ENCODE assay signal across 8 cellular contexts in the genomic region with DNA sequence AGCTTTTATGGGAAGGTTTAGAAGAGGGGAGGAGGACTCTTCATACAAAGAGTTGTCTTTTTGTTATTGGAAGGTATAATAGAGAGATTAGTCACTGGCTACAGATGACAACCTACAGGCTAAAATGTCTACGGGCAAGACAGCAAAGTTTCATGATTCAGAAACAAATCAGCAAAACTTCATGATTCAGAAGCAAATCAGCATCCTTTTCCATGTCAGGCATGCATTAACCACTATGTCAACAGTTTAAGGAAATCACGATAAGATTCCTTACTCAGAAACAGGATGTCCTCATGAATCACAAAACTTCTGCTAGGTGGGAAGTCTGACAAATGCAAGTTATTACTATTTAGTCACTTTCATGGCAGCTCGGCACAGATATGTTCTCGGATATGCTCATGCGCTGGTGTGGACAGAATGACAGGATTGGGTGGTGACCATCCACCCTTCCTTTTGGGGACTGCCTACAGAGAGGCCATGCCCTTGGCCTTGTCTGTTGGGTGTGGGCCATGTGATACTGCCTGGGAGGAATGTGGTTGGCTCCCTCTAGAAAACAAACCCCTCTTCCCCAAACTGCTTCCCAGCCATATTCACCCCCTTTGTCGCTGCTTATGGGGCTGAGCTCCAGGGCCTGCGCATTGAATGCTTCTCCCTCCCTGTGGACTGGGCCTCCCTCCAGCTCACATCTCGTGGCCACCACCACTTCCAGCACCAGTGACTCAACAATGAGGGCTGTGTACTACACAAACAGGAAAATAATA. TPM values are rescaled to one million over a fixed set of nuclear protein-coding genes. Genes with fewer than 3 reads are reported as not detected.
DNase-seq lines count a peak whose midpoint lies in the region; ATAC-seq and TF ChIP-seq lines count a peak whose summit lies in the region.

No MANE protein-coding gene starts in this region.

- no peak for TF ChIP-seq CTCF in mesothelial cell of epicardium (IDR thresholded peaks at IDR 0.05; ENCODE audit: unreplicated experiment)

- H3K27ac ChIP-seq in duodenal mucosa (ENCODE audit: low read depth, low read length) (peak overlapping the region; percentile 15), aorta (ENCODE audit: low read depth in 1 of 2, low read length in 2 of 2) (peak overlapping the region; percentile 9 to 28)

- H3K36me3 Mint-ChIP-seq in mesothelial cell of epicardium: no peaks in the 10 kb centered on the region

- no peak overlapping the region for H3K4me3 Mint-ChIP-seq in mesothelial cell of epicardium

- peaks cover 8 to 29% of the 10 kb centered on the region in 2 donors for H3K4me1 ChIP-seq in duodenal mucosa (ENCODE audit: control insufficient read depth in 1 of 2, insufficient read depth in 2 of 2, low read length in 2 of 2)
- H3K4me1 ChIP-seq in aorta (ENCODE audit: control insufficient read depth in 1 of 2, insufficient read depth in 2 of 2, low read length in 2 of 2): peaks cover 0 to 3% of the 10 kb centered on the region in 2 donors

- peaks cover 32% of the 10 kb centered on the region for H3K4me1 Mint-ChIP-seq in mesothelial cell of epicardium

- peaks cover 3 to 5% of the 10 kb centered on the region in 2 donors for H3K9me3 ChIP-seq in duodenal mucosa (ENCODE audit: control insufficient read depth in 1 of 2, low read length in 2 of 2)
- H3K9me3 ChIP-seq in aorta (ENCODE audit: control insufficient read depth, low read length): no peaks in the 10 kb centered on the region

- peak; percentile 39 for DNase-seq in stimulated activated CD4-positive, alpha-beta T cell treated with anti-CD3 and anti-CD28 coated beads, Interleukin-1b, Interleukin-23, amount 100 ng/mL, for 48 hours
- DNase-seq in stimulated activated CD4-positive, alpha-beta T cell treated with anti-CD3 and anti-CD28 coated beads, Interleukin-4, amount 100 ng/mL, for 24 hours: no peak
- no peak for DNase-seq in mesothelial cell of epicardium (ENCODE audit: low spot score in 2 of 2, unreplicated experiment in 2 of 2)
- DNase-seq in aorta: peak; percentile 81 to 89
- no peak for DNase-seq in NCI-H2081 (lab: John Stamatoyannopoulos, UW)
- no peak for DNase-seq in DMS153 treated with DMSO at 0.1 percent for 48 hours (lab: John Stamatoyannopoulos, UW; ENCODE audit: unreplicated experiment)

- no peaks in the 10 kb centered on the region for H3K27me3 Mint-ChIP-seq in mesothelial cell of epicardium (ENCODE audit: low read depth)

- peak overlapping the region; percentile 47 for H3K27ac Mint-ChIP-seq in mesothelial cell of epicardium

- H3K9ac ChIP-seq in duodenal mucosa (ENCODE audit: low read depth in 1 of 2, low read length in 2 of 2): no peak overlapping the region

- H3K9me3 Mint-ChIP-seq in mesothelial cell of epicardium: no peaks in the 10 kb centered on the region

- H3K27me3 ChIP-seq in duodenal mucosa (ENCODE audit: control insufficient read depth in 1 of 2, insufficient read depth in 2 of 2, low read length in 2 of 2) (no peaks in the 10 kb centered on the region), aorta (ENCODE audit: control insufficient read depth in 1 of 2, insufficient read depth in 2 of 2, low read length in 1 of 2) (no peaks in the 10 kb centered on the region)

- intact Hi-C loops in aorta (cut with DNase I): loop anchor here (5.0 to 10.0 kb wide), 3 partner anchors 433 to 528 kb away; a partner anchor contains a TSS

- H3K4me3 ChIP-seq in duodenal mucosa (ENCODE audit: low read depth in 1 of 2, low read length in 2 of 2) (no peak overlapping the region), aorta (ENCODE audit: low read length in 2 of 2) (no peak overlapping the region)

- 27 to 31% methylated on average over 8 of the region's 8 CpGs for WGBS in aorta, 2 donors

- no peaks in the 10 kb centered on the region for H3K36me3 ChIP-seq in duodenal mucosa (ENCODE audit: control insufficient read depth in 1 of 2, insufficient read depth in 2 of 2, low read length in 2 of 2)
- no peaks in the 10 kb centered on the region for H3K36me3 ChIP-seq in aorta (ENCODE audit: control insufficient read depth in 1 of 2, insufficient read depth in 2 of 2, low read length in 1 of 2)

- ATAC-seq in aorta (ENCODE audit: low FRiP score) (peak; percentile 86), HG03135 (IDR thresholded peaks at IDR 0.05; ENCODE audit: unreplicated experiment) (no peak)

RNA-seq across cellular contexts. Expression of a gene that starts 10.2 kb away (rescaled TPM):
- total RNA-seq in mesothelial cell of epicardium (0.57 to 0.65 TPM in 2 of 3 replicates, not detected in the other), aorta (under 1 TPM in 1 of 2 donors, not detected in 1; 0.97 TPM)
- polyA plus RNA-seq in aorta: not detected

RNA-seq across cellular contexts. Expression of a gene that starts 45.8 kb away (rescaled TPM):
- total RNA-seq in mesothelial cell of epicardium (162 to 176 TPM (median 171 TPM) in 3 replicates), aorta (100 to 1,000 TPM; 665 to 881 TPM)
- 100 to 1,000 TPM; 213 to 543 TPM for polyA plus RNA-seq in aorta

Comparison
In these comparisons a context has a peak if more than half of its experiments do, and no peak if none do; other contexts are left out.
1. DNase-seq: peak in stimulated activated CD4-positive, alpha-beta T cell treated with anti-CD3 and anti-CD28 coated beads, Interleukin-1b, Interleukin-23, amount 100 ng/mL, for 48 hours (single experiment) and aorta (2 of 2); none in stimulated activated CD4-positive, alpha-beta T cell treated with anti-CD3 and anti-CD28 coated beads, Interleukin-4, amount 100 ng/mL, for 24 hours (single experiment), mesothelial cell of epicardium (0 of 2), NCI-H2081 (0 of 2) and DMS153 treated with DMSO at 0.1 percent for 48 hours (single experiment).